ENCODE assay signal across 13 cellular contexts in genomic region chr14:69050235-69051184, GRCh38.
DNase-seq lines count a peak whose midpoint lies in the region; ATAC-seq, FAIRE-seq and TF ChIP-seq lines count a peak whose summit lies in the region.
"Had no signal": no experiment of that assay in that cellular context is flagged by ENCODE, and none has a peak within 500 bp of the region (broad histone marks: within the 10 kb centered on the region; RNA-seq: fewer than 3 reads in every experiment).

No MANE protein-coding gene starts in this region.

- H3K27ac ChIP-seq in H1 (ENCODE audit: low read depth, low read length): 0 out of 2 replicates have a peak overlapping the region, but pooled peaks have one; percentile 25
- H3K27ac ChIP-seq in naive thymus-derived CD4-positive, alpha-beta T cell (ENCODE audit: low read depth, low read length): no peak overlapping the region
- H3K27ac ChIP-seq in tibial nerve: peak overlapping the region in 3 of 4 donors; percentile 46 to 87 (median 84)
- H3K27ac ChIP-seq: epithelial cell of prostate had no signal

- no peak overlapping the region for H2BK5ac ChIP-seq in H1 (ENCODE audit: low read depth, low read length)

- H3K4ac ChIP-seq in H1 (replicated peaks; ENCODE audit: insufficient read length, low read depth, low read length): no peak overlapping the region

- no peak overlapping the region for H4K91ac ChIP-seq in H1 (replicated peaks; ENCODE audit: insufficient read length, low read length)

- intact Hi-C loops in activated naive CD4-positive, alpha-beta T cell treated with anti-CD3 and anti-CD28 coated beads for 36 hours (cut with micrococcal nuclease): no loop called here
- intact Hi-C loops in naive thymus-derived CD4-positive, alpha-beta T cell (cut with micrococcal nuclease): no loop called here

- 58% methylated on average over 6 of the region's 6 CpGs; no CpG with 5 or more reads in 1 of the 2 experiments for WGBS in H1 (ENCODE audit: extremely low coverage in 1 of 2, insufficient coverage in 1 of 2, insufficient read length in 1 of 2, insufficient replicate concordance in 2 of 2, low coverage in 1 of 2, low lambda C conversion rate in 2 of 2, missing lambda C conversion rate in 1 of 2), 2 experiments
- WGBS in tibial nerve, 2 donors: 56 to 57% methylated on average over 6 of the region's 6 CpGs

- H3K56ac ChIP-seq in H1 (replicated peaks; ENCODE audit: insufficient read length, low read depth, low read length): no peak overlapping the region

- H4K20me1 ChIP-seq in H1 (replicated peaks in 1 of 2; ENCODE audit: control insufficient read depth in 1 of 2, insufficient read depth in 2 of 2, low read length in 2 of 2): no peaks in the 10 kb centered on the region

- H3K4me1 Mint-ChIP-seq in activated naive CD4-positive, alpha-beta T cell treated with anti-CD3 and anti-CD28 coated beads for 36 hours (ENCODE audit: low read depth): no peaks in the 10 kb centered on the region
- H3K4me1 Mint-ChIP-seq in naive thymus-derived CD4-positive, alpha-beta T cell: peaks cover 0 to 44% (median 19%) of the 10 kb centered on the region in 7 donors

- peak overlapping the region; percentile 5 for H3K27ac Mint-ChIP-seq in activated naive CD4-positive, alpha-beta T cell treated with anti-CD3 and anti-CD28 coated beads for 36 hours
- H3K27ac Mint-ChIP-seq in naive thymus-derived CD4-positive, alpha-beta T cell: peak overlapping the region in 6 of 9 donors; percentile 10 to 66 (median 37)

- no peak overlapping the region for H4K8ac ChIP-seq in H1 (ENCODE audit: extremely low read depth, insufficient read depth, low read length)

- H3K9me3 Mint-ChIP-seq in activated naive CD4-positive, alpha-beta T cell treated with anti-CD3 and anti-CD28 coated beads for 36 hours: no peaks in the 10 kb centered on the region
- no peaks in the 10 kb centered on the region for H3K9me3 Mint-ChIP-seq in naive thymus-derived CD4-positive, alpha-beta T cell

- peaks cover 4 to 27% (median 16%) of the 10 kb centered on the region in 4 experiments; a peak in 5 of 7 replicates for H3K4me1 ChIP-seq in H1 (replicated peaks in 1 of 4; ENCODE audit: control insufficient read depth in 3 of 4, insufficient read depth in 4 of 4, low read length in 3 of 4)
- no peaks in the 10 kb centered on the region for H3K4me1 ChIP-seq in naive thymus-derived CD4-positive, alpha-beta T cell (ENCODE audit: control insufficient read depth in 2 of 2, insufficient read depth in 2 of 2, low read length in 2 of 2)
- peaks cover 0 to 74% (median 34%) of the 10 kb centered on the region in 4 donors for H3K4me1 ChIP-seq in tibial nerve

- no peak overlapping the region for H2BK20ac ChIP-seq in H1 (ENCODE audit: low read length)

- POLR2A ChIA-PET in H1 (lab: Charles Lee; ENCODE audit: partially characterized antibody): interaction anchor here (0.8 to 1.6 kb wide), 7 partner anchors 13 to 111 kb away, joined by 3 to 4 read pairs (median 3); no protein-coding TSS in a partner anchor
- POLR2A ChIA-PET in naive thymus-derived CD4-positive, alpha-beta T cell (lab: Charles Lee): interaction anchor here (0.6 kb wide), 1 partner anchor 48 kb away, joined by 5 read pairs; no protein-coding TSS in a partner anchor

- no peak overlapping the region for H4K5ac ChIP-seq in H1 (ENCODE audit: insufficient read length, low read depth, low read length)

- no peak for DNase-seq in activated naive CD4-positive, alpha-beta T cell treated with anti-CD3 and anti-CD28 coated beads for 36 hours
- DNase-seq in activated naive CD4-positive, alpha-beta T cell treated with anti-CD3 and anti-CD28 coated beads, Interleukin-2, amount 50 U/mL, for 16 hours: no peak
- DNase-seq in H1 (ENCODE audit: low read depth in 1 of 2, low spot score in 2 of 2) (no peak), tibial nerve (ENCODE audit: low spot score in 2 of 2) (no peak), SK-N-DZ (ENCODE audit: low spot score) (no peak), SIG-M5 (lab: John Stamatoyannopoulos, UW) (no peak)
- DNase-seq in naive thymus-derived CD4-positive, alpha-beta T cell: no peak
- DNase-seq in stimulated activated CD4-positive, alpha-beta T cell treated with anti-CD3 and anti-CD28 coated beads, Interleukin-4, amount 100 ng/mL, for 4 hours: no peak
- DNase-seq: KG1, NCI-H345, small intestine had no signal

- H3K9ac ChIP-seq in H1 (replicated peaks in 1 of 4; ENCODE audit: extremely low read depth in 1 of 4, low read depth in 3 of 4, low read length in 3 of 4): no peak overlapping the region

- H2AFZ ChIP-seq in H1 (ENCODE audit: low read length): no peak overlapping the region

- no peak overlapping the region for H3K23ac ChIP-seq in H1 (ENCODE audit: insufficient read length)

- no peak for TF ChIP-seq POLR2A in H1 (IDR thresholded peaks at IDR 0.05; ENCODE audit: control extremely low read depth in 1 of 2, low read depth in 2 of 2, low read length in 2 of 2)
- no peak for TF ChIP-seq POLR2A in tibial nerve (IDR thresholded peaks at IDR 0.05)

- no peaks in the 10 kb centered on the region for H3K79me2 ChIP-seq in H1 (ENCODE audit: control insufficient read depth in 1 of 2, insufficient read depth in 2 of 2, low read length in 2 of 2)

- TF ChIP-seq RAD21 in H1 (IDR thresholded peaks at IDR 0.05 in 1 of 2, conservative IDR thresholded peaks at IDR 0.05 in 1 of 2; ENCODE audit: low read depth in 2 of 2, low read length in 2 of 2): no peak

- FAIRE-seq in H1 (lab: Jason Lieb, UNC): no peak
- FAIRE-seq: islet of Langerhans, small intestine had no signal

- no peak for ATAC-seq in naive thymus-derived CD4-positive, alpha-beta T cell

- peaks cover 10% of the 10 kb centered on the region for H3K36me3 Mint-ChIP-seq in activated naive CD4-positive, alpha-beta T cell treated with anti-CD3 and anti-CD28 coated beads for 36 hours (ENCODE audit: low read depth)
- peaks cover 4 to 30% (median 19%) of the 10 kb centered on the region in 5 donors for H3K36me3 Mint-ChIP-seq in naive thymus-derived CD4-positive, alpha-beta T cell

- H2BK12ac ChIP-seq in H1 (ENCODE audit: low read depth, low read length): no peak overlapping the region

- no peak overlapping the region for H2BK120ac ChIP-seq in H1 (replicated peaks; ENCODE audit: low read depth, low read length)

- H3K27me3 ChIP-seq in H1 (replicated peaks in 1 of 4; ENCODE audit: control insufficient read depth in 3 of 4, extremely low read depth in 1 of 4, insufficient read depth in 3 of 4, low read length in 3 of 4): no peaks in the 10 kb centered on the region; a peak in 1 of 7 replicates
- no peaks in the 10 kb centered on the region for H3K27me3 ChIP-seq in naive thymus-derived CD4-positive, alpha-beta T cell (ENCODE audit: control insufficient read depth in 2 of 2, insufficient read depth in 2 of 2, low read length in 2 of 2)
- H3K27me3 ChIP-seq in tibial nerve: no peaks in the 10 kb centered on the region

- no peak overlapping the region for H2BK15ac ChIP-seq in H1 (ENCODE audit: low read length)

- H3K36me3 ChIP-seq in H1 (ENCODE audit: control insufficient read depth in 2 of 4, insufficient read depth in 4 of 4, low read length in 3 of 4) (peaks cover 6 to 16% (median 11%) of the 10 kb centered on the region in 4 experiments), tibial nerve (peaks cover 0 to 28% (median 8%) of the 10 kb centered on the region in 3 donors)
- peaks cover 4 to 37% (median 11%) of the 10 kb centered on the region in 3 experiments for H3K36me3 ChIP-seq in naive thymus-derived CD4-positive, alpha-beta T cell (ENCODE audit: control insufficient read depth in 2 of 3, insufficient read depth in 3 of 3, low read length in 3 of 3)

- H3K14ac ChIP-seq in H1 (ENCODE audit: insufficient read length): no peak overlapping the region

- H3K23me2 ChIP-seq in H1 (ENCODE audit: low read depth, low read length): no peaks in the 10 kb centered on the region

- no peak overlapping the region for H3K4me3 ChIP-seq in H1 (ENCODE audit: extremely low read depth in 1 of 4, insufficient read depth in 2 of 4, low read depth in 3 of 4, low read length in 4 of 4)
- H3K4me3 ChIP-seq in naive thymus-derived CD4-positive, alpha-beta T cell (ENCODE audit: low read length): no peak overlapping the region
- no peak overlapping the region for H3K4me3 ChIP-seq in tibial nerve

- H3K9me3 ChIP-seq in H1 (ENCODE audit: insufficient read depth in 2 of 2, low read depth in 1 of 2, low read length in 1 of 2) (no peaks in the 10 kb centered on the region), tibial nerve (no peaks in the 10 kb centered on the region)
- H3K9me3 ChIP-seq in naive thymus-derived CD4-positive, alpha-beta T cell (ENCODE audit: control insufficient read depth in 2 of 3, low read length in 3 of 3): no peaks in the 10 kb centered on the region

- no peak overlapping the region for H3K18ac ChIP-seq in H1 (ENCODE audit: extremely low read depth, low read length)

- no peak for TF ChIP-seq EP300 in H1 (IDR thresholded peaks at IDR 0.05; ENCODE audit: borderline replicate concordance in 1 of 2, low read depth in 2 of 2, low read length in 2 of 2)
- TF ChIP-seq EP300 in tibial nerve (IDR thresholded peaks at IDR 0.05): no peak

- H2AK5ac ChIP-seq in H1 (ENCODE audit: low read depth, low read length): 0 out of 2 replicates have a peak overlapping the region, but pooled peaks have one; percentile 29

- TF ChIP-seq CTCF in H1 (IDR thresholded peaks at IDR 0.05; ENCODE audit: control extremely low read depth in 1 of 3, insufficient read depth in 1 of 3, low read depth in 1 of 3, low read length in 3 of 3) (no peak), tibial nerve (IDR thresholded peaks at IDR 0.05) (no peak)

- H3K79me1 ChIP-seq in H1 (ENCODE audit: low read depth, low read length): no peaks in the 10 kb centered on the region

- H3K4me3 Mint-ChIP-seq in activated naive CD4-positive, alpha-beta T cell treated with anti-CD3 and anti-CD28 coated beads for 36 hours: no peak overlapping the region
- H3K4me3 Mint-ChIP-seq in naive thymus-derived CD4-positive, alpha-beta T cell: no peak overlapping the region

- CTCF ChIA-PET in activated naive CD4-positive, alpha-beta T cell treated with anti-CD3 and anti-CD28 coated beads for 36 hours (lab: Charles Lee): interaction anchor here (0.7 to 1.2 kb wide), 3 partner anchors 21 to 159 kb away, joined by 3 read pairs; no protein-coding TSS in a partner anchor
- CTCF ChIA-PET in H1 (lab: Charles Lee; ENCODE audit: partially characterized antibody): interaction anchor here (1.0 to 3.1 kb wide), 11 partner anchors 10 to 226 kb away, joined by 3 to 9 read pairs (median 3); no protein-coding TSS in a partner anchor
- CTCF ChIA-PET in naive thymus-derived CD4-positive, alpha-beta T cell (lab: Charles Lee): interaction anchor here (1.2 kb wide), 1 partner anchor 37 kb away, joined by 3 read pairs; no protein-coding TSS in a partner anchor

- no peaks in the 10 kb centered on the region for H3K27me3 Mint-ChIP-seq in activated naive CD4-positive, alpha-beta T cell treated with anti-CD3 and anti-CD28 coated beads for 36 hours (ENCODE audit: low read depth)
- no peaks in the 10 kb centered on the region for H3K27me3 Mint-ChIP-seq in naive thymus-derived CD4-positive, alpha-beta T cell

- peak overlapping the region; percentile 4 to 8; a peak in 1 of 4 replicates for H3K4me2 ChIP-seq in H1 (ENCODE audit: insufficient read depth in 1 of 2, low read depth in 2 of 2, low read length in 2 of 2)

TF ChIP-seq in H1, 55 proteins besides CTCF, POLR2A, EP300 and RAD21 (continues in another document):
- TF ChIP-seq POU5F1 (IDR thresholded peaks at IDR 0.05; ENCODE audit: low read depth, low read length) (no peak), SP1 (IDR thresholded peaks at IDR 0.05; ENCODE audit: low read depth, low read length) (no peak), SAP30 (IDR thresholded peaks at IDR 0.05; ENCODE audit: insufficient read depth, insufficient replicate concordance, low read length) (no peak)
